In the genomic region with DNA sequence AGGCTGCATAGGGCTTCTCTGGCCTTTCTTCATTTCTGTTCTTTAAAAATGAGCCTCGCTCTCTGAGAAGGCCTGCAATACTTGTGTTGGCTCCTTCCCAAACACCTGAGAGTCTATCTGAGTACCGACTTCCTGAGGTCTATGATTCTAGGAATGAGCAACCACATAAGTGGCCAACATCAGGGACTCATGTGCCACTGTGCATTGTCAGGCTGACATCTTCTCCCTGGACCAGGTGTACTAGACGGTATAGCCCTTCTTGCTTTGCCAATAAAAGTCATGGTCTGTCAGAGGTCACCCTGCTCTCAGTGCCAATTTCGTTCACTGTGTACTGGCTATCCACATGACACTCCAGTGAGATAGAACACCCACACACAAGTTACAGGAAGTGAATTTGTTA, we compare ENCODE assay signal across 19 cellular contexts.
"Had no signal": no experiment of that assay in that cellular context is flagged by ENCODE, and none has a peak within 500 bp of the region (broad histone marks: within the 10 kb centered on the region; RNA-seq: fewer than 3 reads in every experiment).

No MANE protein-coding gene starts in this region.

- H3K27ac ChIP-seq: coronary artery, gastroesophageal sphincter, neural progenitor cell, ovary, right atrium auricular region had no signal

- H2AFZ ChIP-seq: neural progenitor cell had no signal

- H3K4me3 ChIP-seq: coronary artery, gastroesophageal sphincter, lung, neural progenitor cell, ovary, right atrium auricular region had no signal

- H3K27me3 Mint-ChIP-seq: natural killer cell treated with Interleukin-12 subunit alpha and Interleukin-12 subunit beta and Interleukin-15 and Interleukin-18, amount 100 ng/mL, for 72 hours had no signal

- FAIRE-seq: kidney, small intestine, urothelium cell line had no signal

- DNase-seq: effector CD8-positive, alpha-beta T cell; kidney; left cardiac atrium; left ventricle myocardium superior; mesenchymal stem cell; midbrain; nucleus accumbens; ovary; small intestine; stimulated activated CD4-positive, alpha-beta T cell treated with anti-CD3 and anti-CD28 coated beads, Interleukin-2, amount 100 ng/mL, for 48 hours; stimulated activated naive CD4-positive, alpha-beta T cell treated with Interleukin-2 at 50 U/mL for 16 hours; trophoblast cell had no signal

- H3K27me3 ChIP-seq: gastroesophageal sphincter, neural progenitor cell, ovary, right atrium auricular region had no signal

- H3K36me3 Mint-ChIP-seq: natural killer cell treated with Interleukin-12 subunit alpha and Interleukin-12 subunit beta and Interleukin-15 and Interleukin-18, amount 100 ng/mL, for 72 hours; neural progenitor cell had no signal

- H3K9me3 Mint-ChIP-seq: neural progenitor cell had no signal

- H3K9me3 ChIP-seq: gastroesophageal sphincter, ovary, right atrium auricular region had no signal

- H3K27ac Mint-ChIP-seq: natural killer cell treated with Interleukin-12 subunit alpha and Interleukin-12 subunit beta and Interleukin-15 and Interleukin-18, amount 100 ng/mL, for 72 hours; neural progenitor cell had no signal

- H3K4me2 ChIP-seq: neural progenitor cell had no signal

- H3K9ac ChIP-seq: neural progenitor cell had no signal

- ATAC-seq: gastroesophageal sphincter; left cardiac atrium; left ventricle myocardium superior; natural killer cell treated with Interleukin-12 subunit alpha and Interleukin-12 subunit beta and Interleukin-15 and Interleukin-18, amount 100 ng/mL, for 72 hours had no signal

- H3K4me1 ChIP-seq: gastroesophageal sphincter, neural progenitor cell, right atrium auricular region had no signal

- H3K4me3 Mint-ChIP-seq: natural killer cell treated with Interleukin-12 subunit alpha and Interleukin-12 subunit beta and Interleukin-15 and Interleukin-18, amount 100 ng/mL, for 72 hours; neural progenitor cell had no signal

- H3K36me3 ChIP-seq: gastroesophageal sphincter, neural progenitor cell, ovary, right atrium auricular region had no signal

- H3K4me1 Mint-ChIP-seq: neural progenitor cell had no signal
